8 cellular contexts compared by ENCODE assay signal in genomic region chr4:174538123-174538875, GRCh38. TPM values are rescaled to one million over a fixed set of nuclear protein-coding genes. Genes with fewer than 3 reads are reported as not detected.
DNase-seq lines count a peak whose midpoint lies in the region; ATAC-seq and TF ChIP-seq lines count a peak whose summit lies in the region.

No MANE protein-coding gene starts in this region.

- no peak overlapping the region for H3K27ac ChIP-seq in left ventricle myocardium inferior (replicated peaks)
- H3K27ac ChIP-seq in testis, result no peak overlapping the region

- H3K27me3 ChIP-seq in left ventricle myocardium inferior (ENCODE audit: low read depth), result no peaks in the 10 kb centered on the region
- H3K27me3 ChIP-seq in testis, result no peaks in the 10 kb centered on the region

- TF ChIP-seq POLR2A in testis (IDR thresholded peaks at IDR 0.05), result no peak

- H3K36me3 ChIP-seq in left ventricle myocardium inferior (no peaks in the 10 kb centered on the region), testis (ENCODE audit: low read depth, missing control alignments) (no peaks in the 10 kb centered on the region)

- TF ChIP-seq CTCF in left ventricle myocardium inferior (IDR thresholded peaks at IDR 0.05; ENCODE audit: borderline replicate concordance), result no peak
- TF ChIP-seq CTCF in testis (IDR thresholded peaks at IDR 0.05), result no peak

- H3K9me3 ChIP-seq in left ventricle myocardium inferior (replicated peaks), result peaks cover 3% of the 10 kb centered on the region
- no peaks in the 10 kb centered on the region for H3K9me3 ChIP-seq in testis

- WGBS in testis, 2 donors, result 81 to 89% methylated on average over 4 of the region's 4 CpGs

- peak; percentile 6 for DNase-seq in cortex of kidney (lab: John Stamatoyannopoulos, UW)
- no peak for DNase-seq in DMS79 (lab: John Stamatoyannopoulos, UW)
- DNase-seq in left ventricle myocardium inferior, result no peak
- no peak for DNase-seq in testis
- no peak for DNase-seq in OCI-M2 (lab: John Stamatoyannopoulos, UW; ENCODE audit: unreplicated experiment)

- ATAC-seq in GM18498 (IDR thresholded peaks at IDR 0.05; ENCODE audit: unreplicated experiment), result peak; percentile 98
- peak; percentile 95 for ATAC-seq in GM19468 (IDR thresholded peaks at IDR 0.05; ENCODE audit: extremely low read depth, unreplicated experiment)
- ATAC-seq in HG03159 (IDR thresholded peaks at IDR 0.05; ENCODE audit: unreplicated experiment), result peak; percentile 98

- no peak overlapping the region for H3K4me3 ChIP-seq in left ventricle myocardium inferior
- H3K4me3 ChIP-seq in testis, result no peak overlapping the region

- no peaks in the 10 kb centered on the region for H3K4me1 ChIP-seq in left ventricle myocardium inferior
- no peaks in the 10 kb centered on the region for H3K4me1 ChIP-seq in testis

- intact Hi-C loops in left ventricle myocardium inferior (cut with micrococcal nuclease), result no loop called here
- intact Hi-C loops in testis (cut with DNase I; ENCODE audit: low total_unique reads), result no loop called here

RNA-seq across cellular contexts. Expression of gene HPGD, which starts 16.0 kb away (rescaled TPM):
- total RNA-seq in left ventricle myocardium inferior, result 1.4 TPM
- total RNA-seq in testis, result 1 to 10 TPM; 2.1 to 2.2 TPM
- polyA plus RNA-seq in testis (ENCODE audit: insufficient read depth, low read depth, low replicate concordance), result 3.0 TPM
